In genomic region chr1:181208967-181209366, GRCh38 we compare ENCODE assay signal across 16 cellular contexts.
"Had no signal": no experiment of that assay in that cellular context is flagged by ENCODE, and none has a peak within 500 bp of the region (broad histone marks: within the 10 kb centered on the region; RNA-seq: fewer than 3 reads in every experiment).

No MANE protein-coding gene starts in this region.

- DNase-seq: activated B cell treated with CpG ODN at 0.5 μM for 24 hours; activated CD4-positive, alpha-beta memory T cell treated with anti-CD3 and anti-CD28 coated beads for 36 hours; activated CD4-positive, alpha-beta T cell treated with anti-CD3 and anti-CD28 coated beads for 4 hours; activated CD8-positive, alpha-beta memory T cell treated with anti-CD3 and anti-CD28 coated beads, Interleukin-2, amount 10 ng/mL, durations not matched to agents 7 days and 5 days; activated gamma-delta T cell; aorta; effector memory CD4-positive, alpha-beta T cell; foreskin keratinocyte; immature natural killer cell; kidney glomerular epithelial cell; left ventricle myocardium inferior; naive thymus-derived CD8-positive, alpha-beta T cell; right cardiac atrium; stimulated activated CD4-positive, alpha-beta T cell treated with anti-CD3 and anti-CD28 coated beads, Interleukin-4, amount 100 ng/mL, for 24 hours; stimulated activated naive CD4-positive, alpha-beta T cell treated with Interleukin-2 at 50 U/mL for 16 hours; T1000 had no signal

- ATAC-seq: activated CD8-positive, alpha-beta memory T cell treated with anti-CD3 and anti-CD28 coated beads, Interleukin-2, amount 10 ng/mL, durations not matched to agents 7 days and 5 days; foreskin keratinocyte; naive thymus-derived CD8-positive, alpha-beta T cell; right cardiac atrium had no signal
